In genomic region chr12:45895961-45896360, GRCh38 we compare ENCODE assay signal across 2 cellular contexts.
TF ChIP-seq lines count a peak whose summit lies in the region.

No MANE protein-coding gene starts in this region.

TF ChIP-seq in GM23338, 12 proteins besides CTCF, POLR2A, EP300 and RAD21:
- TF ChIP-seq ETS1 (IDR thresholded peaks at IDR 0.05), result no peak
- no peak for TF ChIP-seq JUNB (IDR thresholded peaks at IDR 0.05; ENCODE audit: unreplicated experiment)
- TF ChIP-seq REST (IDR thresholded peaks at IDR 0.05; ENCODE audit: unreplicated experiment), result no peak
- no peak for TF ChIP-seq POLR2AphosphoS5 (IDR thresholded peaks at IDR 0.05; ENCODE audit: low read depth)
- TF ChIP-seq STAT1 (IDR thresholded peaks at IDR 0.05; ENCODE audit: unreplicated experiment), result no peak
- no peak for TF ChIP-seq NANOG (IDR thresholded peaks at IDR 0.05; ENCODE audit: borderline replicate concordance)
- no peak for TF ChIP-seq CREB1 (CRISPR knock-in tag; IDR thresholded peaks at IDR 0.05; ENCODE audit: low read depth)

TF ChIP-seq in H1, 55 proteins besides CTCF, POLR2A, EP300 and RAD21:
- TF ChIP-seq SP2 (IDR thresholded peaks at IDR 0.05; ENCODE audit: low read length), result no peak
- TF ChIP-seq ZNF274 (IDR thresholded peaks at IDR 0.05; ENCODE audit: borderline replicate concordance, extremely low read depth, low read length), result no peak
- TF ChIP-seq RXRA (IDR thresholded peaks at IDR 0.05; ENCODE audit: insufficient read depth, low read depth, low read length), result no peak
- no peak for TF ChIP-seq CHD7 (IDR thresholded peaks at IDR 0.05; ENCODE audit: insufficient replicate concordance, low read length)
- TF ChIP-seq POLR2AphosphoS5 (IDR thresholded peaks at IDR 0.05; ENCODE audit: low read depth, low read length), result no peak
- TF ChIP-seq YY1 (IDR thresholded peaks at IDR 0.05; ENCODE audit: low read depth, low read length), result no peak
- TF ChIP-seq BRCA1 (IDR thresholded peaks at IDR 0.05; ENCODE audit: low read depth, low read length), result no peak
- TF ChIP-seq MAX (IDR thresholded peaks at IDR 0.05), result no peak
- no peak for TF ChIP-seq SUZ12 (IDR thresholded peaks at IDR 0.05; ENCODE audit: low read length)
- TF ChIP-seq ATF2 (IDR thresholded peaks at IDR 0.05; ENCODE audit: low read length), result no peak
- no peak for TF ChIP-seq KDM5A (IDR thresholded peaks at IDR 0.05; ENCODE audit: low read length)
- TF ChIP-seq USF2 (IDR thresholded peaks at IDR 0.05; ENCODE audit: low read length), result no peak
- TF ChIP-seq PHF8 (conservative IDR thresholded peaks at IDR 0.05; ENCODE audit: low read depth, low read length), result no peak
- TF ChIP-seq BACH1 (IDR thresholded peaks at IDR 0.05; ENCODE audit: low read length), result no peak
- no peak for TF ChIP-seq NRF1 (IDR thresholded peaks at IDR 0.05; ENCODE audit: low read depth, low read length)
